Comparison of ENCODE assay signal across 1 cellular context in genomic region chr22:20282901-20283673, GRCh38.
TF ChIP-seq lines count a peak whose summit lies in the region.

No MANE protein-coding gene starts in this region.

TF ChIP-seq in IMR-90, 13 proteins besides CTCF, POLR2A, EP300 and RAD21:
- TF ChIP-seq MAZ (IDR thresholded peaks at IDR 0.05; ENCODE audit: borderline replicate concordance, low read depth, low read length) (no peak), USF2 (IDR thresholded peaks at IDR 0.05; ENCODE audit: low read depth, low read length) (no peak), MAFK (IDR thresholded peaks at IDR 0.05; ENCODE audit: low read depth, low read length) (no peak), BHLHE40 (IDR thresholded peaks at IDR 0.05; ENCODE audit: low read depth, low read length) (no peak), CEBPB (IDR thresholded peaks at IDR 0.05; ENCODE audit: low read depth, low read length) (no peak), CHD1 (IDR thresholded peaks at IDR 0.05; ENCODE audit: low read depth, low read length) (no peak), RCOR1 (IDR thresholded peaks at IDR 0.05; ENCODE audit: insufficient replicate concordance, low read length) (no peak), FOS (IDR thresholded peaks at IDR 0.05; ENCODE audit: low read depth, low read length) (no peak), MXI1 (IDR thresholded peaks at IDR 0.05; ENCODE audit: borderline replicate concordance, low read depth, low read length) (no peak), RFX5 (IDR thresholded peaks at IDR 0.05; ENCODE audit: low read depth, low read length) (no peak), ELK1 (IDR thresholded peaks at IDR 0.05; ENCODE audit: borderline replicate concordance, low read depth, low read length) (no peak), NFE2L2 (IDR thresholded peaks at IDR 0.05; ENCODE audit: low read depth, low read length) (no peak), SMC3 (IDR thresholded peaks at IDR 0.05; ENCODE audit: low read depth, low read length) (no peak)
